1 cellular context compared by ENCODE assay signal in the genomic region with DNA sequence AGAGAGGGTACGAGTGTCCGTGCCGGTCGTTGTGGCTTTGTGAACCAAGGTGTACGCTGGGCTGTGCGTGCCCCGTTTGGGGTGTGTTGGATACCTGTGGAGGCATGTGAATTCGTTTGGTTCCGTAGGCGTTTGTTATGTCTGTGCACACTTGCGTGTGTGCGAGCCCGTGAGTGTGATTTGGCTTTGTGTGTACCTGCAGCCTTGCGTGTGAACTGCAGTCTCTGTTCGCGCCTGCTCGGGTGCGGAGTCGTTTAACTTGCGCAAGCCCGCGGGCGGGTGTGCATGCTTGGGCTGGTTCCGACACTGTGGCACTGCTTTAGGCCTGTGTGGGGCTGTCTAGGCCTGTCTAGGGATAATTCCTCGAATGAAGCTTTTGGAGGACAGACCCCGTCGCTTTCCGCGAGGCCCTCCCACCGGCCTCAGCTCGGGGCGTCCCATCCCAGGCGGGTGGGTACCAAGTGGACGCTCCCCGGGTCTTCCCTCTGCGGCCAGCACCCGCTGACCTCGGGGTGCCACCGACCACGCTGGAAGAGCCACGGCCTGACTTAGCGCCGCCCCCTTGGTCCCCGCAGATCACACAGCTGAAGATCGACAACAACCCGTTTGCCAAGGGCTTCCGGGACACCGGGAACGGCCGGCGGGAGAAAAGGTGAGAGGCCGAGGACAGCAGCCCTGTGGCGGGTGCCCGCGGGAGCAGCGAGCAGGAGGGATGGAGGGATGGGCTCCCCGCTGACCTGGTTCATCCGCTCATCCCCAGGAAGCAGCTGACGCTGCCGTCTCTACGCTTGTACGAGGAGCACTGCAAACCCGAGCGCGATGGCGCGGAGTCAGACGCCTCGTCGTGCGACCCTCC.
A peak's percentile ranks its signal among the peaks of the same experiment; 100 is the strongest.
TF ChIP-seq lines count a peak whose summit lies in the region.

No MANE protein-coding gene starts in this region.

TF ChIP-seq in GM12878, 131 proteins besides CTCF, POLR2A, EP300 and RAD21 (continued from another document):
- TF ChIP-seq, protein P1, sequence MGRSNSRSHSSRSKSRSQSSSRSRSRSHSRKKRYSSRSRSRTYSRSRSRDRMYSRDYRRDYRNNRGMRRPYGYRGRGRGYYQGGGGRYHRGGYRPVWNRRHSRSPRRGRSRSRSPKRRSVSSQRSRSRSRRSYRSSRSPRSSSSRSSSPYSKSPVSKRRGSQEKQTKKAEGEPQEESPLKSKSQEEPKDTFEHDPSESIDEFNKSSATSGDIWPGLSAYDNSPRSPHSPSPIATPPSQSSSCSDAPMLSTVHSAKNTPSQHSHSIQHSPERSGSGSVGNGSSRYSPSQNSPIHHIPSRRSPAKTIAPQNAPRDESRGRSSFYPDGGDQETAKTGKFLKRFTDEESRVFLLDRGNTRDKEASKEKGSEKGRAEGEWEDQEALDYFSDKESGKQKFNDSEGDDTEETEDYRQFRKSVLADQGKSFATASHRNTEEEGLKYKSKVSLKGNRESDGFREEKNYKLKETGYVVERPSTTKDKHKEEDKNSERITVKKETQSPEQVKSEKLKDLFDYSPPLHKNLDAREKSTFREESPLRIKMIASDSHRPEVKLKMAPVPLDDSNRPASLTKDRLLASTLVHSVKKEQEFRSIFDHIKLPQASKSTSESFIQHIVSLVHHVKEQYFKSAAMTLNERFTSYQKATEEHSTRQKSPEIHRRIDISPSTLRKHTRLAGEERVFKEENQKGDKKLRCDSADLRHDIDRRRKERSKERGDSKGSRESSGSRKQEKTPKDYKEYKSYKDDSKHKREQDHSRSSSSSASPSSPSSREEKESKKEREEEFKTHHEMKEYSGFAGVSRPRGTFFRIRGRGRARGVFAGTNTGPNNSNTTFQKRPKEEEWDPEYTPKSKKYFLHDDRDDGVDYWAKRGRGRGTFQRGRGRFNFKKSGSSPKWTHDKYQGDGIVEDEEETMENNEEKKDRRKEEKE (IDR thresholded peaks at IDR 0.05): no peak
- TF ChIP-seq PAX5 (IDR thresholded peaks at IDR 0.05; ENCODE audit: borderline replicate concordance, low read depth, low read length) (no peak), JUND (IDR thresholded peaks at IDR 0.05; ENCODE audit: low read depth, low read length) (no peak), TCF12 (IDR thresholded peaks at IDR 0.05; ENCODE audit: low read depth, low read length) (no peak), WRNIP1 (IDR thresholded peaks at IDR 0.05; ENCODE audit: borderline replicate concordance, low read depth, low read length) (no peak), NBN (IDR thresholded peaks at IDR 0.05) (no peak), SIN3A (IDR thresholded peaks at IDR 0.05; ENCODE audit: low read depth, low read length) (no peak), EZH2 (IDR thresholded peaks at IDR 0.05; ENCODE audit: borderline replicate concordance, control insufficient read depth, low read depth, low read length) (0 out of 2 replicates have a peak, but pooled peaks have one; percentile 7), NFXL1 (IDR thresholded peaks at IDR 0.05; ENCODE audit: borderline replicate concordance) (peak; percentile 40), ATF7 (IDR thresholded peaks at IDR 0.05; ENCODE audit: low read depth) (no peak), PML (IDR thresholded peaks at IDR 0.05; ENCODE audit: low read length) (no peak), MEF2A (IDR thresholded peaks at IDR 0.05; ENCODE audit: insufficient read depth, low read depth, low read length) (no peak), EED (IDR thresholded peaks at IDR 0.05; ENCODE audit: low read depth) (no peak)
- TF ChIP-seq, protein P2, sequence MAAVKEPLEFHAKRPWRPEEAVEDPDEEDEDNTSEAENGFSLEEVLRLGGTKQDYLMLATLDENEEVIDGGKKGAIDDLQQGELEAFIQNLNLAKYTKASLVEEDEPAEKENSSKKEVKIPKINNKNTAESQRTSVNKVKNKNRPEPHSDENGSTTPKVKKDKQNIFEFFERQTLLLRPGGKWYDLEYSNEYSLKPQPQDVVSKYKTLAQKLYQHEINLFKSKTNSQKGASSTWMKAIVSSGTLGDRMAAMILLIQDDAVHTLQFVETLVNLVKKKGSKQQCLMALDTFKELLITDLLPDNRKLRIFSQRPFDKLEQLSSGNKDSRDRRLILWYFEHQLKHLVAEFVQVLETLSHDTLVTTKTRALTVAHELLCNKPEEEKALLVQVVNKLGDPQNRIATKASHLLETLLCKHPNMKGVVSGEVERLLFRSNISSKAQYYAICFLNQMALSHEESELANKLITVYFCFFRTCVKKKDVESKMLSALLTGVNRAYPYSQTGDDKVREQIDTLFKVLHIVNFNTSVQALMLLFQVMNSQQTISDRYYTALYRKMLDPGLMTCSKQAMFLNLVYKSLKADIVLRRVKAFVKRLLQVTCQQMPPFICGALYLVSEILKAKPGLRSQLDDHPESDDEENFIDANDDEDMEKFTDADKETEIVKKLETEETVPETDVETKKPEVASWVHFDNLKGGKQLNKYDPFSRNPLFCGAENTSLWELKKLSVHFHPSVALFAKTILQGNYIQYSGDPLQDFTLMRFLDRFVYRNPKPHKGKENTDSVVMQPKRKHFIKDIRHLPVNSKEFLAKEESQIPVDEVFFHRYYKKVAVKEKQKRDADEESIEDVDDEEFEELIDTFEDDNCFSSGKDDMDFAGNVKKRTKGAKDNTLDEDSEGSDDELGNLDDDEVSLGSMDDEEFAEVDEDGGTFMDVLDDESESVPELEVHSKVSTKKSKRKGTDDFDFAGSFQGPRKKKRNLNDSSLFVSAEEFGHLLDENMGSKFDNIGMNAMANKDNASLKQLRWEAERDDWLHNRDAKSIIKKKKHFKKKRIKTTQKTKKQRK (IDR thresholded peaks at IDR 0.05; ENCODE audit: low read depth, low read length): no peak
